8 cellular contexts compared by ENCODE assay signal in the genomic region with DNA sequence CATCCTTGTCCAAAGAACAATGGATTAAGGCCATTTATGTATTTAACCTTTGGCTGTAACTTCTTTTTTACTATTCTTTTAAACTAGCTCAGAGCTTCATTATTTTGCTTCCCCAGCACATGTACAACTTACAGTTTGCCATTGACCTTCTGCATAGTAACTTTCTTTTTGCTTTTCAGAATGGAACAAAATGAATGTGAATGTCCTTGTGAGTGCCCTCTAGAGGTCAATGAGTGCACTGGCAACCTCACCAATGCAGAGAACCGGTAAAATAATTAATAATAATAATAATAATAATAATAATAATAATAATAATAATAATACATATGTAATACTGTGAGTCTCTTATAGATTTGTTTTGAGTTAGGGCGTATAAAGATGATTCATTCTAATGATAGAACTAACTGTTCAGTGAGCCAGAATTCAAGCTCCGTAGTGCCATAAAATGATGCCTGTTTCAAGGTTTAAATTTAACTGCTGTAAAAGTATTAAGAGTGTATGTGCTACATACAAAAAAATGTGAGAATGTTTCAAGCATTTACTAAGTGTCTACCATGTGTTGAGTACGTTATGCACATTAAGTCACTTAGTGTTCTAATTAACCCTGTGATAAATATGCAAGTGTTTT.
A peak's percentile ranks its signal among the peaks of the same experiment; 100 is the strongest.
DNase-seq lines count a peak whose midpoint lies in the region; ATAC-seq, FAIRE-seq and TF ChIP-seq lines count a peak whose summit lies in the region.

No MANE protein-coding gene starts in this region.

- peak; percentile 49 for TF ChIP-seq CTCF in D721Med (IDR thresholded peaks at IDR 0.05; ENCODE audit: insufficient read depth, missing control alignments)

- peak; percentile 51 for ATAC-seq in HG02981 (IDR thresholded peaks at IDR 0.05; ENCODE audit: unreplicated experiment)
- peak; percentile 80 for ATAC-seq in left lobe of liver
- no peak for ATAC-seq in GM21423 (IDR thresholded peaks at IDR 0.05; ENCODE audit: unreplicated experiment)

- DNase-seq in D721Med (ENCODE audit: insufficient read length, low spot score) (no peak), amniotic stem cell (lab: John Stamatoyannopoulos, UW) (peak; percentile 11), left lobe of liver (ENCODE audit: low spot score) (no peak), NCI-H1436 (lab: John Stamatoyannopoulos, UW) (no peak), NCI-H187 treated with DMSO at 0.1 percent for 48 hours (lab: John Stamatoyannopoulos, UW) (no peak), occipital lobe (lab: John Stamatoyannopoulos, UW) (no peak)

- FAIRE-seq in D721Med (lab: Jason Lieb, UNC) = peak; percentile 71
